Comparison of ENCODE assay signal across 12 cellular contexts in genomic region chr16:17939052-17939673, GRCh38.
DNase-seq lines count a peak whose midpoint lies in the region; ATAC-seq and TF ChIP-seq lines count a peak whose summit lies in the region.
"Had no signal": no experiment of that assay in that cellular context is flagged by ENCODE, and none has a peak within 500 bp of the region (broad histone marks: within the 10 kb centered on the region; RNA-seq: fewer than 3 reads in every experiment).

No MANE protein-coding gene starts in this region.

- H3K9me3 Mint-ChIP-seq in memory B cell = peaks cover 2% of the 10 kb centered on the region
- H3K9me3 Mint-ChIP-seq in CD14-positive monocyte = peaks cover 0 to 5% (median 0%) of the 10 kb centered on the region in 7 donors

- TF ChIP-seq CTCF in CD14-positive monocyte (IDR thresholded peaks at IDR 0.05) = no peak

- intact Hi-C loops in CD14-positive monocyte (cut with micrococcal nuclease) = no loop called here

- ATAC-seq in GM18517 (IDR thresholded peaks at IDR 0.05; ENCODE audit: unreplicated experiment) (peak; percentile 42), GM21515 (IDR thresholded peaks at IDR 0.05; ENCODE audit: unreplicated experiment) (peak; percentile 50), HG03520 (IDR thresholded peaks at IDR 0.05; ENCODE audit: unreplicated experiment) (peak; percentile 55), memory B cell (ENCODE audit: low read depth) (peak; percentile 44), GM21367 (IDR thresholded peaks at IDR 0.05; ENCODE audit: unreplicated experiment) (no peak)

- H3K27ac Mint-ChIP-seq in memory B cell (peak overlapping the region; percentile 86), CD14-positive monocyte (no peak overlapping the region)

- H3K36me3 Mint-ChIP-seq in memory B cell (peaks cover 4% of the 10 kb centered on the region), CD14-positive monocyte (no peaks in the 10 kb centered on the region)

- H3K4me3 Mint-ChIP-seq in memory B cell = peak overlapping the region; percentile 69
- no peak overlapping the region for H3K4me3 Mint-ChIP-seq in CD14-positive monocyte

- no peaks in the 10 kb centered on the region for H3K27me3 Mint-ChIP-seq in memory B cell
- peaks cover 1 to 6% (median 2%) of the 10 kb centered on the region in 3 donors for H3K27me3 Mint-ChIP-seq in CD14-positive monocyte (ENCODE audit: low read depth in 3 of 3)

- H3K4me1 Mint-ChIP-seq in memory B cell = peaks cover 12% of the 10 kb centered on the region
- no peaks in the 10 kb centered on the region for H3K4me1 Mint-ChIP-seq in CD14-positive monocyte

- no peak for DNase-seq in memory B cell (ENCODE audit: low spot score in 2 of 2)
- DNase-seq in 8988T = no peak
- no peak for DNase-seq in DMS114 treated with DMSO at 0.1 percent for 48 hours (lab: John Stamatoyannopoulos, UW; ENCODE audit: unreplicated experiment)
- no peak for DNase-seq in CD14-positive monocyte (ENCODE audit: low spot score)
- DNase-seq: amniotic stem cell; NCI-H526 treated with DMSO at 0.1 percent for 48 hours; stimulated activated CD4-positive, alpha-beta T cell treated with anti-CD3 and anti-CD28 coated beads, Interleukin-2, amount 100 ng/mL, for 48 hours; tibial artery had no signal
